33 cellular contexts compared by ENCODE assay signal in the genomic region with DNA sequence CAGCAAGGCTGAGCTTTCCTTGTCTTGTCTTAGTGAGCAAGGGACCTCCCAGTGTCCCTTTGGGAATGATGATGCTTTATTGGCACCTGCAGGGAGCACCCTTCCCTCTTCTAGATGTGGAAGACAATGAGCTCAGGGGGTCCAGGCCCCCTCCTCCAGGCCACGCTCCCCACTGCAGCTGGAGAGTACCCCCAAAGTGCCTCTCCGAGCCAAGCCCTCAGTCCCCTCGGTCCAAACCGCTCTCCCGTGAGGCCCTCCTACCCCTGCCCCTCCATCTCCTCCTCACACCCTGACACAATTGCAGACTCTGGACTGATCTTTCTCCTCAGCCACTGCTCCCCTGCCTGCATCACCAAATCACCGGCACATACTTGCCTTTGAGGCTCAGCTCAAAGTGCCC. TPM values are rescaled to one million over a fixed set of nuclear protein-coding genes. Genes with fewer than 3 reads are reported as not detected.
"Had no signal": no experiment of that assay in that cellular context is flagged by ENCODE, and none has a peak within 500 bp of the region (broad histone marks: within the 10 kb centered on the region; RNA-seq: fewer than 3 reads in every experiment).

No MANE protein-coding gene starts in this region.

- H3K27me3 Mint-ChIP-seq: T-cell had no signal

- H3K4me1 ChIP-seq: ascending aorta, prostate gland, stomach had no signal

- DNase-seq: activated CD4-positive, alpha-beta T cell treated with anti-CD3 and anti-CD28 coated beads for 36 hours; activated CD4-positive, CD25-positive, alpha-beta regulatory T cell; activated CD8-positive, alpha-beta memory T cell treated with anti-CD3 and anti-CD28 coated beads, Interleukin-2, amount 10 ng/mL, durations not matched to agents 7 days and 5 days; activated CD8-positive, alpha-beta T cell treated with anti-CD3 and anti-CD28 coated beads, Interleukin-2, amount 10 ng/mL, durations not matched to agents 7 days and 5 days; activated naive CD4-positive, alpha-beta T cell treated with anti-CD3 and anti-CD28 coated beads for 36 hours; activated naive CD8-positive, alpha-beta T cell treated with anti-CD3 and anti-CD28 coated beads, Interleukin-2, amount 10 ng/mL, durations not matched to agents 7 days and 5 days; activated T-cell treated with anti-CD3 and anti-CD28 coated beads, Interleukin-2, amount 50 U/mL, for 48 hours; cerebellar nuclear complex; hippocampal formation; midbrain; ovary; stimulated activated CD4-positive, alpha-beta T cell treated with anti-CD3 and anti-CD28 coated beads, Interleukin-1b, Interleukin-23, amount 100 ng/mL, for 48 hours; stimulated activated CD4-positive, alpha-beta T cell treated with anti-CD3 and anti-CD28 coated beads, Interleukin-4, amount 100 ng/mL, for 4 hours; stimulated activated CD8-positive, alpha-beta memory T cell treated with anti-CD3 and anti-CD28 coated beads, Interleukin-4, amount 100 ng/mL, for 48 hours; stimulated activated naive B cell treated with anti-CD40 and anti-IgM and Interleukin-4, amounts not matched to agents 10 μg/mL and 1 μg/mL and 100 μg/mL, for 72 hours; T-cell had no signal

- H3K4me1 Mint-ChIP-seq: activated CD4-positive, alpha-beta T cell treated with anti-CD3 and anti-CD28 coated beads for 36 hours; activated CD8-positive, alpha-beta memory T cell treated with anti-CD3 and anti-CD28 coated beads, Interleukin-2, amount 10 ng/mL, durations not matched to agents 7 days and 5 days; activated naive CD8-positive, alpha-beta T cell treated with anti-CD3 and anti-CD28 coated beads, Interleukin-2, amount 10 ng/mL, durations not matched to agents 7 days and 5 days; stimulated activated naive B cell treated with anti-CD40 and anti-IgM and Interleukin-4, amounts not matched to agents 10 μg/mL and 1 μg/mL and 100 μg/mL, for 72 hours; T-cell had no signal

- H3K36me3 ChIP-seq: ascending aorta, cardiac muscle cell, ovary, prostate gland, stomach, tibial artery had no signal

- FAIRE-seq: endothelial cell of umbilical vein had no signal

- H3K36me3 Mint-ChIP-seq: activated CD8-positive, alpha-beta memory T cell treated with anti-CD3 and anti-CD28 coated beads, Interleukin-2, amount 10 ng/mL, durations not matched to agents 7 days and 5 days; activated naive CD8-positive, alpha-beta T cell treated with anti-CD3 and anti-CD28 coated beads, Interleukin-2, amount 10 ng/mL, durations not matched to agents 7 days and 5 days; brain; stimulated activated naive B cell treated with anti-CD40 and anti-IgM and Interleukin-4, amounts not matched to agents 10 μg/mL and 1 μg/mL and 100 μg/mL, for 72 hours; T-cell had no signal

- H3K4me2 ChIP-seq: smooth muscle cell had no signal

- H3K9me3 Mint-ChIP-seq: activated naive CD4-positive, alpha-beta T cell treated with anti-CD3 and anti-CD28 coated beads for 36 hours; activated naive CD8-positive, alpha-beta T cell treated with anti-CD3 and anti-CD28 coated beads, Interleukin-2, amount 10 ng/mL, durations not matched to agents 7 days and 5 days; activated T-helper 2 cell treated with anti-CD3 and anti-CD28 coated beads, Interferon-gamma antibody, Interleukin-2, Interleukin-4, amounts not matched to agents 10 μg/mL and 5 μg/mL and 100 μg/mL, durations not matched to agents 14 hours and 24 hours and 36 hours; brain; nephron; stimulated activated naive B cell treated with anti-CD40 and anti-IgM and Interleukin-4, amounts not matched to agents 10 μg/mL and 1 μg/mL and 100 μg/mL, for 72 hours; T-cell; T-helper 2 cell treated with Interferon-gamma antibody and Interleukin-4, amounts not matched to agents 5 μg/mL and 100 μg/mL, for 36 hours had no signal

- H3K27ac ChIP-seq: ascending aorta, cardiac muscle cell, ovary, prostate gland, stomach, tibial artery had no signal

- ATAC-seq: activated CD4-positive, alpha-beta T cell treated with anti-CD3 and anti-CD28 coated beads for 36 hours; activated CD8-positive, alpha-beta memory T cell treated with anti-CD3 and anti-CD28 coated beads, Interleukin-2, amount 10 ng/mL, durations not matched to agents 7 days and 5 days; activated CD8-positive, alpha-beta T cell treated with anti-CD3 and anti-CD28 coated beads, Interleukin-2, amount 10 ng/mL, durations not matched to agents 7 days and 5 days; stimulated activated naive B cell treated with anti-CD40 and anti-IgM and Interleukin-4, amounts not matched to agents 10 μg/mL and 1 μg/mL and 100 μg/mL, for 72 hours; T-cell had no signal

- H3K27me3 ChIP-seq: ascending aorta, cardiac muscle cell, ovary, stomach, tibial artery had no signal

- H3K4me3 ChIP-seq: ascending aorta, cardiac muscle cell, ovary, prostate gland, smooth muscle cell, stomach, tibial artery had no signal

- H3K9me3 ChIP-seq: ascending aorta, ovary, prostate gland, stomach, tibial artery had no signal

- H3K27ac Mint-ChIP-seq: activated CD4-positive, alpha-beta T cell treated with anti-CD3 and anti-CD28 coated beads for 36 hours; activated CD8-positive, alpha-beta memory T cell treated with anti-CD3 and anti-CD28 coated beads, Interleukin-2, amount 10 ng/mL, durations not matched to agents 7 days and 5 days; activated CD8-positive, alpha-beta T cell treated with anti-CD3 and anti-CD28 coated beads, Interleukin-2, amount 10 ng/mL, durations not matched to agents 7 days and 5 days; activated naive CD4-positive, alpha-beta T cell treated with anti-CD3 and anti-CD28 coated beads for 36 hours; activated naive CD8-positive, alpha-beta T cell treated with anti-CD3 and anti-CD28 coated beads, Interleukin-2, amount 10 ng/mL, durations not matched to agents 7 days and 5 days; activated T-helper 2 cell treated with anti-CD3 and anti-CD28 coated beads, Interferon-gamma antibody, Interleukin-2, Interleukin-4, amounts not matched to agents 10 μg/mL and 5 μg/mL and 100 μg/mL, durations not matched to agents 14 hours and 24 hours and 36 hours; brain; nephron; stimulated activated naive B cell treated with anti-CD40 and anti-IgM and Interleukin-4, amounts not matched to agents 10 μg/mL and 1 μg/mL and 100 μg/mL, for 72 hours; T-cell; T-helper 2 cell treated with Interferon-gamma antibody and Interleukin-4, amounts not matched to agents 5 μg/mL and 100 μg/mL, for 36 hours had no signal

- H3K4me3 Mint-ChIP-seq: activated CD4-positive, alpha-beta T cell treated with anti-CD3 and anti-CD28 coated beads for 36 hours; activated CD8-positive, alpha-beta memory T cell treated with anti-CD3 and anti-CD28 coated beads, Interleukin-2, amount 10 ng/mL, durations not matched to agents 7 days and 5 days; activated CD8-positive, alpha-beta T cell treated with anti-CD3 and anti-CD28 coated beads, Interleukin-2, amount 10 ng/mL, durations not matched to agents 7 days and 5 days; activated naive CD4-positive, alpha-beta T cell treated with anti-CD3 and anti-CD28 coated beads for 36 hours; activated naive CD8-positive, alpha-beta T cell treated with anti-CD3 and anti-CD28 coated beads, Interleukin-2, amount 10 ng/mL, durations not matched to agents 7 days and 5 days; brain; nephron; stimulated activated naive B cell treated with anti-CD40 and anti-IgM and Interleukin-4, amounts not matched to agents 10 μg/mL and 1 μg/mL and 100 μg/mL, for 72 hours; T-cell; T-helper 2 cell treated with Interferon-gamma antibody and Interleukin-4, amounts not matched to agents 5 μg/mL and 100 μg/mL, for 36 hours had no signal

RNA-seq across cellular contexts. Expression of a gene that starts 16.7 kb away (rescaled TPM):
- total RNA-seq: activated CD4-positive, alpha-beta T cell treated with anti-CD3 and anti-CD28 coated beads for 36 hours; activated CD8-positive, alpha-beta memory T cell treated with anti-CD3 and anti-CD28 coated beads, Interleukin-2, amount 10 ng/mL, durations not matched to agents 7 days and 5 days; activated CD8-positive, alpha-beta T cell treated with anti-CD3 and anti-CD28 coated beads, Interleukin-2, amount 10 ng/mL, durations not matched to agents 7 days and 5 days; activated naive CD4-positive, alpha-beta T cell treated with anti-CD3 and anti-CD28 coated beads for 36 hours; activated naive CD8-positive, alpha-beta T cell treated with anti-CD3 and anti-CD28 coated beads, Interleukin-2, amount 10 ng/mL, durations not matched to agents 7 days and 5 days; activated T-helper 2 cell treated with anti-CD3 and anti-CD28 coated beads, Interferon-gamma antibody, Interleukin-2, Interleukin-4, amounts not matched to agents 10 μg/mL and 5 μg/mL and 100 μg/mL, durations not matched to agents 14 hours and 24 hours and 36 hours; ascending aorta; cardiac muscle cell; endothelial cell of umbilical vein; fibroblast of lung; fibroblast of villous mesenchyme; kidney epithelial cell; lower leg skin; ovary; prostate gland; smooth muscle cell; stomach; T-cell; ureter had no signal
- polyA plus RNA-seq: cardiac muscle cell, endothelial cell of umbilical vein, esophagus, fibroblast of lung, ovary, smooth muscle cell, stomach had no signal

RNA-seq across cellular contexts. Expression of a gene that starts 19.2 kb away (rescaled TPM):
- total RNA-seq: activated CD8-positive, alpha-beta T cell treated with anti-CD3 and anti-CD28 coated beads, Interleukin-2, amount 10 ng/mL, durations not matched to agents 7 days and 5 days; activated naive CD8-positive, alpha-beta T cell treated with anti-CD3 and anti-CD28 coated beads, Interleukin-2, amount 10 ng/mL, durations not matched to agents 7 days and 5 days; ascending aorta; fibroblast of lung; T-cell had no signal
- polyA plus RNA-seq: smooth muscle cell had no signal

RNA-seq across cellular contexts. Expression of a gene that starts 42.7 kb away (rescaled TPM):
- total RNA-seq: activated CD4-positive, alpha-beta T cell treated with anti-CD3 and anti-CD28 coated beads for 36 hours; activated CD8-positive, alpha-beta memory T cell treated with anti-CD3 and anti-CD28 coated beads, Interleukin-2, amount 10 ng/mL, durations not matched to agents 7 days and 5 days; activated CD8-positive, alpha-beta T cell treated with anti-CD3 and anti-CD28 coated beads, Interleukin-2, amount 10 ng/mL, durations not matched to agents 7 days and 5 days; activated naive CD4-positive, alpha-beta T cell treated with anti-CD3 and anti-CD28 coated beads for 36 hours; activated naive CD8-positive, alpha-beta T cell treated with anti-CD3 and anti-CD28 coated beads, Interleukin-2, amount 10 ng/mL, durations not matched to agents 7 days and 5 days; activated T-helper 2 cell treated with anti-CD3 and anti-CD28 coated beads, Interferon-gamma antibody, Interleukin-2, Interleukin-4, amounts not matched to agents 10 μg/mL and 5 μg/mL and 100 μg/mL, durations not matched to agents 14 hours and 24 hours and 36 hours; endothelial cell of umbilical vein; fibroblast of lung; fibroblast of villous mesenchyme; kidney epithelial cell; lower leg skin; ovary; prostate gland; smooth muscle cell; stomach; T-cell; ureter had no signal
- polyA plus RNA-seq: endothelial cell of umbilical vein, esophagus, fibroblast of lung, ovary, smooth muscle cell, stomach had no signal
